16 cellular contexts compared by ENCODE assay signal in genomic region chr5:169201597-169201996, GRCh38.
DNase-seq lines count a peak whose midpoint lies in the region; ATAC-seq lines count a peak whose summit lies in the region.
"Had no signal": no experiment of that assay in that cellular context is flagged by ENCODE, and none has a peak within 500 bp of the region (broad histone marks: within the 10 kb centered on the region; RNA-seq: fewer than 3 reads in every experiment).

No MANE protein-coding gene starts in this region.

- peak; percentile 15 for DNase-seq in CMK (ENCODE audit: low read depth)
- DNase-seq in HT-29 (ENCODE audit: low spot score) = peak; percentile 7
- DNase-seq in NAMALWA (ENCODE audit: low spot score) = peak; percentile 16
- no peak for DNase-seq in stimulated activated naive CD4-positive, alpha-beta T cell treated with Interleukin-2 at 50 U/mL for 16 hours (lab: John Stamatoyannopoulos, UW)
- no peak for DNase-seq in COR-L47 (lab: John Stamatoyannopoulos, UW)
- DNase-seq in cerebellar nuclear complex (lab: John Stamatoyannopoulos, UW) = no peak
- no peak for DNase-seq in activated CD8-positive, alpha-beta T cell treated with anti-CD3 and anti-CD28 coated beads, Interleukin-2, amount 10 ng/mL, durations not matched to agents 7 days and 5 days
- DNase-seq: CD4-positive, CD25-positive, alpha-beta regulatory T cell; DND-41; GDM1; H7; NCI-H187; NCI-H69; RPMI8226 had no signal

- POLR2A ChIA-PET in activated CD8-positive, alpha-beta T cell treated with anti-CD3 and anti-CD28 coated beads, Interleukin-2, amount 10 ng/mL, durations not matched to agents 7 days and 5 days (lab: Charles Lee) = no interaction called here

- H3K4me1 Mint-ChIP-seq in activated CD8-positive, alpha-beta T cell treated with anti-CD3 and anti-CD28 coated beads, Interleukin-2, amount 10 ng/mL, durations not matched to agents 7 days and 5 days (ENCODE audit: low read depth) = no peaks in the 10 kb centered on the region
- H3K4me1 Mint-ChIP-seq: B cell had no signal

- CTCF ChIA-PET in activated CD8-positive, alpha-beta T cell treated with anti-CD3 and anti-CD28 coated beads, Interleukin-2, amount 10 ng/mL, durations not matched to agents 7 days and 5 days (lab: Charles Lee) = no interaction called here

- H3K27me3 Mint-ChIP-seq in activated CD8-positive, alpha-beta T cell treated with anti-CD3 and anti-CD28 coated beads, Interleukin-2, amount 10 ng/mL, durations not matched to agents 7 days and 5 days (ENCODE audit: low read depth) = no peaks in the 10 kb centered on the region
- H3K27me3 Mint-ChIP-seq: B cell; CD4-positive, CD25-positive, alpha-beta regulatory T cell had no signal

- H3K27ac Mint-ChIP-seq in activated CD8-positive, alpha-beta T cell treated with anti-CD3 and anti-CD28 coated beads, Interleukin-2, amount 10 ng/mL, durations not matched to agents 7 days and 5 days = no peak overlapping the region
- H3K27ac Mint-ChIP-seq: B cell; CD4-positive, CD25-positive, alpha-beta regulatory T cell had no signal

- no peaks in the 10 kb centered on the region for H3K36me3 Mint-ChIP-seq in activated CD8-positive, alpha-beta T cell treated with anti-CD3 and anti-CD28 coated beads, Interleukin-2, amount 10 ng/mL, durations not matched to agents 7 days and 5 days (ENCODE audit: low read depth)
- H3K36me3 Mint-ChIP-seq: CD4-positive, CD25-positive, alpha-beta regulatory T cell had no signal

- peak; percentile 64 for ATAC-seq in esophagus mucosa
- no peak for ATAC-seq in activated CD8-positive, alpha-beta T cell treated with anti-CD3 and anti-CD28 coated beads, Interleukin-2, amount 10 ng/mL, durations not matched to agents 7 days and 5 days

- no peaks in the 10 kb centered on the region for H3K9me3 Mint-ChIP-seq in activated CD8-positive, alpha-beta T cell treated with anti-CD3 and anti-CD28 coated beads, Interleukin-2, amount 10 ng/mL, durations not matched to agents 7 days and 5 days (ENCODE audit: insufficient read depth)

- no peak overlapping the region for H3K4me3 Mint-ChIP-seq in activated CD8-positive, alpha-beta T cell treated with anti-CD3 and anti-CD28 coated beads, Interleukin-2, amount 10 ng/mL, durations not matched to agents 7 days and 5 days
- H3K4me3 Mint-ChIP-seq: B cell; CD4-positive, CD25-positive, alpha-beta regulatory T cell had no signal

Comparison
In these comparisons a context has a peak if more than half of its experiments do, and no peak if none do; other contexts are left out.
1. DNase-seq: peak in CMK (single experiment), HT-29 (single experiment) and NAMALWA (single experiment); none in stimulated activated naive CD4-positive, alpha-beta T cell treated with Interleukin-2 at 50 U/mL for 16 hours (single experiment), COR-L47 (single experiment), cerebellar nuclear complex (0 of 2) and activated CD8-positive, alpha-beta T cell treated with anti-CD3 and anti-CD28 coated beads, Interleukin-2, amount 10 ng/mL, durations not matched to agents 7 days and 5 days (single experiment).